Comparison of ENCODE assay signal across 9 cellular contexts in genomic region chr3:141308588-141309218, GRCh38. TPM values are rescaled to one million over a fixed set of nuclear protein-coding genes. Genes with fewer than 3 reads are reported as not detected.
DNase-seq lines count a peak whose midpoint lies in the region; ATAC-seq and TF ChIP-seq lines count a peak whose summit lies in the region.
"Had no signal": no experiment of that assay in that cellular context is flagged by ENCODE, and none has a peak within 500 bp of the region (broad histone marks: within the 10 kb centered on the region; RNA-seq: fewer than 3 reads in every experiment).

No MANE protein-coding gene starts in this region.

- no peak for TF ChIP-seq POLR2A in body of pancreas (IDR thresholded peaks at IDR 0.05)

- H4K20me1 ChIP-seq in SK-N-SH (ENCODE audit: insufficient read depth), result no peaks in the 10 kb centered on the region

- 85% methylated on average over 12 of the region's 13 CpGs for WGBS in SK-N-SH (ENCODE audit: low lambda C conversion rate)
- WGBS in body of pancreas, 2 donors, result 43 to 44% methylated on average over 13 of the region's 13 CpGs

- no peak overlapping the region for H3K27ac ChIP-seq in SK-N-SH (ENCODE audit: low read depth in 2 of 2, low read length in 1 of 2)
- H3K27ac ChIP-seq in body of pancreas, result peak overlapping the region in 1 of 4 donors; percentile 42

- ATAC-seq in SK-N-SH treated with all-trans-retinoic acid at 6 μM for 48 hours, result no peak
- peak; percentile 34 for ATAC-seq in body of pancreas
- ATAC-seq in left lobe of liver, result peak; percentile 74
- no peak for ATAC-seq in GM18511 (IDR thresholded peaks at IDR 0.05; ENCODE audit: unreplicated experiment)

- H3K36me3 ChIP-seq in SK-N-SH (replicated peaks in 1 of 2; ENCODE audit: control insufficient read depth in 1 of 2, insufficient read depth in 2 of 2, low read length in 1 of 2) (no peaks in the 10 kb centered on the region), body of pancreas (replicated peaks in 1 of 2; ENCODE audit: insufficient read depth in 1 of 2, low read depth in 2 of 2) (no peaks in the 10 kb centered on the region)

- TF ChIP-seq EP300 in SK-N-SH (IDR thresholded peaks at IDR 0.05; ENCODE audit: borderline replicate concordance in 1 of 2, low read depth in 1 of 2, low read length in 1 of 2), result no peak

- POLR2A ChIA-PET in SK-N-SH (lab: Yijun Ruan, JAX), result no interaction called here

- 0 out of 2 replicates have a peak, but pooled peaks have one; percentile 17 for TF ChIP-seq RAD21 in SK-N-SH (IDR thresholded peaks at IDR 0.05; ENCODE audit: low read length)

- H3K4me3 ChIP-seq in SK-N-SH (ENCODE audit: low read depth in 2 of 2, low read length in 1 of 2) (no peak overlapping the region), body of pancreas (no peak overlapping the region)

- no peaks in the 10 kb centered on the region for H3K79me2 ChIP-seq in SK-N-SH (ENCODE audit: insufficient read depth)

- no peaks in the 10 kb centered on the region for H3K9me2 ChIP-seq in SK-N-SH

- no peak overlapping the region for H3K9ac ChIP-seq in SK-N-SH

- H3F3A ChIP-seq in SK-N-SH (replicated peaks; ENCODE audit: insufficient read depth), result no peaks in the 10 kb centered on the region

- H3K27me3 ChIP-seq in SK-N-SH (ENCODE audit: insufficient read depth) (no peaks in the 10 kb centered on the region), body of pancreas (no peaks in the 10 kb centered on the region)

- DNase-seq in SK-N-SH (peak; percentile 33), NCI-H2029 treated with DMSO at 0.1 percent for 48 hours (lab: John Stamatoyannopoulos, UW) (peak; percentile 54), body of pancreas (peak; percentile 76 to 84 (median 82)), left lobe of liver (ENCODE audit: low spot score) (peak; percentile 76), activated gamma-delta T cell treated with Interleukin-2 at 50 U/mL for 16 hours (no peak)
- no peak for DNase-seq in activated CD4-positive, alpha-beta T cell treated with anti-CD3 and anti-CD28 coated beads for 48 hours
- DNase-seq: DND-41 had no signal

- no peaks in the 10 kb centered on the region for H3K9me3 ChIP-seq in SK-N-SH
- no peaks in the 10 kb centered on the region for H3K9me3 ChIP-seq in body of pancreas

- H2AFZ ChIP-seq in SK-N-SH (ENCODE audit: low read depth), result no peak overlapping the region

- intact Hi-C loops in body of pancreas (cut with DNase I), result no loop called here

- CTCF ChIA-PET in SK-N-SH (lab: Yijun Ruan, JAX), result interaction anchor here (0.5 to 2.4 kb wide), 7 partner anchors 30 to 819 kb away, joined by 3 to 10 read pairs (median 4); no protein-coding TSS in a partner anchor

- peak; percentile 24; the same call in 1 of the 2 replicates for TF ChIP-seq CTCF in SK-N-SH (IDR thresholded peaks at IDR 0.05)
- TF ChIP-seq CTCF in body of pancreas (IDR thresholded peaks at IDR 0.05), result peak; percentile 38 to 92 (median 75)

- H3K4me1 ChIP-seq in SK-N-SH (ENCODE audit: control insufficient read depth in 1 of 2, insufficient read depth in 2 of 2, low read depth in 1 of 2, low read length in 1 of 2), result peaks cover 0 to 15% of the 10 kb centered on the region in 2 experiments; a peak in 2 of 4 replicates
- H3K4me1 ChIP-seq in body of pancreas, result peaks cover 23% of the 10 kb centered on the region

- H3K4me2 ChIP-seq in SK-N-SH, result no peak overlapping the region

TF ChIP-seq in SK-N-SH, 30 proteins besides CTCF, POLR2A, EP300 and RAD21:
- TF ChIP-seq FOXM1 (IDR thresholded peaks at IDR 0.05; ENCODE audit: low read depth), result no peak
- no peak for TF ChIP-seq GATA2 (CRISPR knock-in tag; IDR thresholded peaks at IDR 0.05)
- no peak for TF ChIP-seq GABPA (IDR thresholded peaks at IDR 0.05; ENCODE audit: low read depth)
- TF ChIP-seq CHD2 (IDR thresholded peaks at IDR 0.05; ENCODE audit: low read length, partially characterized antibody), result no peak
- TF ChIP-seq USF1 (IDR thresholded peaks at IDR 0.05; ENCODE audit: borderline replicate concordance, low read depth), result no peak
- no peak for TF ChIP-seq POLR2AphosphoS5 (IDR thresholded peaks at IDR 0.05; ENCODE audit: low read depth, low read length)
- TF ChIP-seq NFIC (IDR thresholded peaks at IDR 0.05; ENCODE audit: borderline replicate concordance), result no peak
- no peak for TF ChIP-seq RFX5 (IDR thresholded peaks at IDR 0.05; ENCODE audit: low read length)
- no peak for TF ChIP-seq FOSL2 (IDR thresholded peaks at IDR 0.05; ENCODE audit: borderline replicate concordance, low read depth)

TF ChIP-seq in SK-N-SH treated with all-trans-retinoic acid at 6 μM for 48 hours, 23 proteins besides CTCF, POLR2A, EP300 and RAD21:
- TF ChIP-seq RARB (CRISPR knock-in tag; IDR thresholded peaks at IDR 0.05) (no peak), ZNF8 (CRISPR knock-in tag; IDR thresholded peaks at IDR 0.05) (no peak), PATZ1 (CRISPR knock-in tag; IDR thresholded peaks at IDR 0.05; ENCODE audit: borderline replicate concordance) (no peak), ZFP30 (CRISPR knock-in tag; IDR thresholded peaks at IDR 0.05) (no peak), ZFP3 (CRISPR knock-in tag; IDR thresholded peaks at IDR 0.05) (no peak), PPARA (CRISPR knock-in tag; IDR thresholded peaks at IDR 0.05; ENCODE audit: borderline replicate concordance) (no peak), ZNF565 (CRISPR knock-in tag; conservative IDR thresholded peaks at IDR 0.05; ENCODE audit: low read depth) (no peak), TOX (CRISPR knock-in tag; IDR thresholded peaks at IDR 0.05; ENCODE audit: borderline replicate concordance) (no peak), TCF4 (CRISPR knock-in tag; IDR thresholded peaks at IDR 0.05; ENCODE audit: borderline replicate concordance) (no peak), ZC3H10 (CRISPR knock-in tag; IDR thresholded peaks at IDR 0.05) (no peak), CSDC2 (CRISPR knock-in tag; IDR thresholded peaks at IDR 0.05) (no peak), SNAI2 (CRISPR knock-in tag; IDR thresholded peaks at IDR 0.05) (no peak), OSR1 (CRISPR knock-in tag; IDR thresholded peaks at IDR 0.05) (no peak)

RNA-seq across cellular contexts. Expression of gene ZBTB38, which starts 59.6 kb away (rescaled TPM):
- polyA plus RNA-seq in SK-N-SH (2012; rRNA removed), result 10.1 and 11.3 TPM in 2 replicates
- 11.6 and 11.7 TPM in 2 replicates for polyA plus RNA-seq in SK-N-SH (2012; cell fraction: cytosol; rRNA removed)
- 20.0 and 21.9 TPM in 2 replicates for polyA plus RNA-seq in SK-N-SH (2012; cell fraction: nucleus; rRNA removed)
- total RNA-seq in body of pancreas (10 to 100 TPM; 48.5 to 60.4 TPM), left lobe of liver (26.6 TPM)

Comparison
In these comparisons a context has a peak if more than half of its experiments do, and no peak if none do; other contexts are left out.
1. DNase-seq: peak in SK-N-SH (single experiment), NCI-H2029 treated with DMSO at 0.1 percent for 48 hours (single experiment), body of pancreas (4 of 4) and left lobe of liver (single experiment); none in activated gamma-delta T cell treated with Interleukin-2 at 50 U/mL for 16 hours (single experiment) and activated CD4-positive, alpha-beta T cell treated with anti-CD3 and anti-CD28 coated beads for 48 hours (single experiment).
2. ATAC-seq: peak in body of pancreas (single experiment) and left lobe of liver (single experiment); none in SK-N-SH treated with all-trans-retinoic acid at 6 μM for 48 hours (single experiment) and GM18511 (single experiment).